ENCODE assay signal across 9 cellular contexts in the genomic region with DNA sequence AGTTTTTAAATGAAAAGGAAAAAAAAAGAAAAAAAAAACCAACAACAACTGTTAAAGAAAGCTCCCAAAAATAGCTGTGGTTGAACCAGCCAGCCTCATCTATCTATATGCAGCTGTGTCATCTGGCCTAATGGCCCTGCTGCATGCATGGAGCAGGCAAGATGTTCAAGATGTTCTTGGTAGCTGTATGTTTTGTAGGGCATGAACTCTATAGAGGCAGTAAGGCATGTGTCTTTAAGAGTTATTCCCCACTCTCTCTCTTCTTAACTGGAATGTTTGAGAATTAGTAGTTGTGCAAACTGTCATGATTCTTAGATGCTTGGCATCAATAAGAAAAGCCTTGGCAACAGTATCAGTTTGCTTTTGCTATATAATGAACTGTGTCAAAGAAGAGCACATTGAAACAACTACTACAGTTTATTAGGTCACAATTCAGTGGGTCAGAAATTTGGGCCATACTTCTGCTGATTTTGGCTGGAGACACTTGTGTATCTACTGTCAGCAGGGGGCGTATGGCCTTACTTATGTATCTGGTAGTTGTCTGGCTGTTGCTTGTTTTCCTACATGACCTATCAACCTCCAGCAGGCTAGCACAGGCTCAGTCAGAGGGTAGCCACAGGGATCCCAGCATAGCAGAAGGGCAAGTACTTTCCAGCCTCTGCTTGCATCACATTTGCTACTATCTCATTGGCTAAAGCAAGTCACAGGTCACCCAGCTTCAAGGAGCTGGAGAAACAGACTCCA. TPM values are rescaled to one million over a fixed set of nuclear protein-coding genes. Genes with fewer than 3 reads are reported as not detected.
DNase-seq lines count a peak whose midpoint lies in the region; ATAC-seq, FAIRE-seq and TF ChIP-seq lines count a peak whose summit lies in the region.
"Had no signal": no experiment of that assay in that cellular context is flagged by ENCODE, and none has a peak within 500 bp of the region (broad histone marks: within the 10 kb centered on the region; RNA-seq: fewer than 3 reads in every experiment).

No MANE protein-coding gene starts in this region.

- POLR2A ChIA-PET in HepG2 (lab: Yijun Ruan, JAX), result no interaction called here

- H3K27ac Mint-ChIP-seq in activated naive CD8-positive, alpha-beta T cell treated with anti-CD3 and anti-CD28 coated beads, Interleukin-2, amount 50 U/mL, for 24 hours, result no peak overlapping the region
- H3K27ac Mint-ChIP-seq in mesothelial cell of epicardium, result no peak overlapping the region

- TF ChIP-seq CTCF in GM10266 (IDR thresholded peaks at IDR 0.05; ENCODE audit: control insufficient read depth, insufficient read depth, low read depth, missing control alignments) (peak; percentile 12), HepG2 (CRISPR knock-in tag; IDR thresholded peaks at IDR 0.05) (peak; percentile 62), mesothelial cell of epicardium (IDR thresholded peaks at IDR 0.05; ENCODE audit: unreplicated experiment) (no peak)

- H2AFZ ChIP-seq in HepG2 (ENCODE audit: low read length), result no peak overlapping the region

- no peaks in the 10 kb centered on the region for H3K36me3 ChIP-seq in HepG2 (replicated peaks in 1 of 2; ENCODE audit: control insufficient read depth in 1 of 2, insufficient read depth in 2 of 2, low read length in 2 of 2)

- H3K79me2 ChIP-seq in HepG2 (ENCODE audit: insufficient read depth, low read length), result no peaks in the 10 kb centered on the region

- in situ Hi-C loops in SK-MEL-5 (cut with HindIII; ENCODE audit: low pct_unique_long_range_greater_than_20kb, low sequenced_read_pairs), result no loop called here
- in situ Hi-C loops in HepG2 (cut with HindIII; ENCODE audit: extremely low pct_ligation_motif_present, low pct_unique_long_range_greater_than_20kb), result no loop called here

- H3K4me3 ChIP-seq in HepG2 (replicated peaks in 1 of 3; ENCODE audit: insufficient read depth in 1 of 3, low read depth in 2 of 3, low read length in 3 of 3), result no peak overlapping the region

- H3K4me1 ChIP-seq in HepG2 (ENCODE audit: insufficient read depth, low read length), result no peaks in the 10 kb centered on the region

- no TSS peak for BruUV-seq in HepG2 (replicated peaks; lab: Mats Ljungman, UMichigan)

- H3K36me3 Mint-ChIP-seq in activated naive CD8-positive, alpha-beta T cell treated with anti-CD3 and anti-CD28 coated beads, Interleukin-2, amount 50 U/mL, for 24 hours (ENCODE audit: low read depth), result no peaks in the 10 kb centered on the region
- H3K36me3 Mint-ChIP-seq in mesothelial cell of epicardium, result peaks cover 34% of the 10 kb centered on the region

- H3K27ac ChIP-seq in HepG2 (ENCODE audit: extremely low read length, insufficient read depth, low read length), result no peak overlapping the region

- ATAC-seq in HG02973 (IDR thresholded peaks at IDR 0.05; ENCODE audit: unreplicated experiment) (peak; percentile 57), HepG2 (peak; percentile 91), GM21786 (IDR thresholded peaks at IDR 0.05; ENCODE audit: unreplicated experiment) (no peak), GM21737 (IDR thresholded peaks at IDR 0.05; ENCODE audit: unreplicated experiment) (no peak)
- ATAC-seq in activated naive CD8-positive, alpha-beta T cell treated with anti-CD3 and anti-CD28 coated beads, Interleukin-2, amount 50 U/mL, for 24 hours, result no peak

- no peak overlapping the region for H3K4me2 ChIP-seq in HepG2 (ENCODE audit: low read depth, low read length)

- TF ChIP-seq POLR2A in HepG2 (IDR thresholded peaks at IDR 0.05; ENCODE audit: insufficient read depth in 1 of 2, low read depth in 2 of 2, low read length in 2 of 2), result no peak

- H3K9me3 Mint-ChIP-seq in activated naive CD8-positive, alpha-beta T cell treated with anti-CD3 and anti-CD28 coated beads, Interleukin-2, amount 50 U/mL, for 24 hours, result no peaks in the 10 kb centered on the region
- H3K9me3 Mint-ChIP-seq in mesothelial cell of epicardium, result peaks cover 11% of the 10 kb centered on the region

- FAIRE-seq in HepG2 (lab: Jason Lieb, UNC), result peak; percentile 74

- H3K9ac ChIP-seq in HepG2 (ENCODE audit: insufficient read depth, low read depth, low read length), result no peak overlapping the region

- TF ChIP-seq EP300 in HepG2 (IDR thresholded peaks at IDR 0.05; ENCODE audit: low read depth in 2 of 2, low read length in 2 of 2), result no peak
- no peak for TF ChIP-seq EP300 in HepG2 (CRISPR knock-in tag; IDR thresholded peaks at IDR 0.05; ENCODE audit: borderline replicate concordance)

- H3K27me3 Mint-ChIP-seq in activated naive CD8-positive, alpha-beta T cell treated with anti-CD3 and anti-CD28 coated beads, Interleukin-2, amount 50 U/mL, for 24 hours, result no peaks in the 10 kb centered on the region
- no peaks in the 10 kb centered on the region for H3K27me3 Mint-ChIP-seq in mesothelial cell of epicardium (ENCODE audit: low read depth)

- no peaks in the 10 kb centered on the region for H3K9me3 ChIP-seq in HepG2 (ENCODE audit: low read length)

- intact Hi-C loops in HepG2 (cut with micrococcal nuclease; ENCODE audit: unreplicated experiment), result loop anchor here (1.0 kb wide), 1 partner anchor 152 kb away; no protein-coding TSS in a partner anchor

- CTCF ChIA-PET in HepG2 (lab: Yijun Ruan, JAX; ENCODE audit: low intra/inter-chr PET ratio, low total read pairs), result interaction anchor here (0.8 to 1.7 kb wide), 2 partner anchors 50 to 152 kb away, joined by 4 to 9 read pairs; no protein-coding TSS in a partner anchor

- no peak for TF ChIP-seq RAD21 in HepG2 (CRISPR knock-in tag; IDR thresholded peaks at IDR 0.05)

- no peak overlapping the region for H3K4me3 Mint-ChIP-seq in activated naive CD8-positive, alpha-beta T cell treated with anti-CD3 and anti-CD28 coated beads, Interleukin-2, amount 50 U/mL, for 24 hours
- H3K4me3 Mint-ChIP-seq in mesothelial cell of epicardium, result no peak overlapping the region

- no peak for DNase-seq in GM10266 (ENCODE audit: extremely low spot score)
- peak; percentile 66 for DNase-seq in SK-MEL-5 (ENCODE audit: low read depth, low spot score)
- peak; percentile 59 for DNase-seq in HepG2 (ENCODE audit: low spot score)
- DNase-seq in activated naive CD8-positive, alpha-beta T cell treated with anti-CD3 and anti-CD28 coated beads, Interleukin-2, amount 50 U/mL, for 24 hours, result no peak
- DNase-seq in mesothelial cell of epicardium (ENCODE audit: low spot score in 2 of 2, unreplicated experiment in 2 of 2), result no peak

- WGBS in HepG2 (ENCODE audit: low lambda C conversion rate), result 0% methylated on average over 1 of the region's 1 CpG

- no peaks in the 10 kb centered on the region for H4K20me1 ChIP-seq in HepG2 (ENCODE audit: insufficient read depth, low read length)

- peaks cover 0 to 4% of the 10 kb centered on the region in 2 experiments; a peak in 1 of 5 replicates for H3K27me3 ChIP-seq in HepG2 (ENCODE audit: control insufficient read depth in 1 of 2, insufficient read depth in 2 of 2, low read length in 2 of 2)

- H3K4me1 Mint-ChIP-seq in activated naive CD8-positive, alpha-beta T cell treated with anti-CD3 and anti-CD28 coated beads, Interleukin-2, amount 50 U/mL, for 24 hours, result no peaks in the 10 kb centered on the region
- peaks cover 7% of the 10 kb centered on the region for H3K4me1 Mint-ChIP-seq in mesothelial cell of epicardium

TF ChIP-seq in HepG2, 621 proteins besides CTCF, POLR2A, EP300 and RAD21:
- TF ChIP-seq SMC3 (IDR thresholded peaks at IDR 0.05; ENCODE audit: low read length) (peak; percentile 45; the same call in 1 of the 2 replicates), ZSCAN5A (CRISPR knock-in tag; IDR thresholded peaks at IDR 0.05; ENCODE audit: borderline replicate concordance) (no peak), STAG1 (CRISPR knock-in tag; IDR thresholded peaks at IDR 0.05) (peak; percentile 50), ZSCAN22 (CRISPR knock-in tag; IDR thresholded peaks at IDR 0.05) (0 out of 2 replicates have a peak, but pooled peaks have one; percentile 30)

RNA-seq across cellular contexts. Expression of gene LAMP5, which starts 56.1 kb away (rescaled TPM):
- total RNA-seq in SK-MEL-5 (2014; rRNA removed; shearing (Covaris generic)), result not detected in 2 replicates
- polyA plus RNA-seq in SK-MEL-5 (2015; cell fraction: cytosol; rRNA removed), result not detected in 2 replicates
- polyA plus RNA-seq in SK-MEL-5 (2015; cell fraction: nucleus; rRNA removed), result not detected in 2 replicates
- total RNA-seq in HepG2 (2016; rRNA removed; fragmentation: Illumina TruSeq; extraction: Trizol) (not detected in 2 replicates), mesothelial cell of epicardium (0.38 to 0.77 TPM (median 0.40 TPM) in 3 replicates)
- total RNA-seq in HepG2 (2016; cell fraction: cytosol; rRNA removed; fragmentation: Illumina TruSeq; extraction: Trizol; ENCODE audit: low read depth), result not detected in 2 replicates
- not detected in 2 replicates for total RNA-seq in HepG2 (2016; cell fraction: insoluble cytoplasmic fraction; rRNA removed; fragmentation: Illumina TruSeq; extraction: Trizol)
- not detected in 2 replicates for total RNA-seq in HepG2 (2016; cell fraction: membrane; rRNA removed; fragmentation: Illumina TruSeq; extraction: Trizol)
- total RNA-seq in HepG2 (2016; cell fraction: nucleus; rRNA removed; fragmentation: Illumina TruSeq; extraction: Trizol), result not detected in 2 replicates
- polyA plus RNA-seq in HepG2 (2011; rRNA removed), result not detected in 2 replicates
- polyA plus RNA-seq in HepG2 (2011; cell fraction: cytosol; rRNA removed), result not detected in 2 replicates
- polyA plus RNA-seq in HepG2 (2011; cell fraction: nucleus; rRNA removed), result not detected in 2 replicates
- not detected in 2 replicates for polyA plus RNA-seq in HepG2 (2012)
- polyA plus RNA-seq in HepG2 (2016; cell fraction: cytosol; fragmentation: Illumina TruSeq; extraction: Trizol; ENCODE audit: low read depth), result not detected in 2 replicates
- not detected in 2 replicates for polyA plus RNA-seq in HepG2 (2016; cell fraction: insoluble cytoplasmic fraction; fragmentation: Illumina TruSeq; extraction: Trizol; ENCODE audit: low read depth)
- polyA plus RNA-seq in HepG2 (2016; cell fraction: membrane; fragmentation: Illumina TruSeq; extraction: Trizol; ENCODE audit: low read depth), result not detected in 2 replicates
- polyA plus RNA-seq in HepG2 (2016; cell fraction: nucleus; fragmentation: Illumina TruSeq; extraction: Trizol; ENCODE audit: insufficient read depth, low read depth), result not detected in 2 replicates
- polyA minus RNA-seq in HepG2 (2011; rRNA and poly(A)+ RNA removed; ENCODE audit: low replicate concordance), result not detected in 2 replicates
- polyA minus RNA-seq in HepG2 (2011; cell fraction: cytosol; rRNA and poly(A)+ RNA removed), result not detected in 2 replicates
- polyA minus RNA-seq in HepG2 (2011; cell fraction: nucleus; rRNA and poly(A)+ RNA removed), result not detected in 2 replicates
- total RNA-seq: glomerular endothelial cell had no signal

Comparison
In these comparisons a context has a peak if more than half of its experiments do, and no peak if none do; other contexts are left out.
1. DNase-seq: peak in SK-MEL-5 (single experiment) and HepG2 (single experiment); none in GM10266 (single experiment), activated naive CD8-positive, alpha-beta T cell treated with anti-CD3 and anti-CD28 coated beads, Interleukin-2, amount 50 U/mL, for 24 hours (single experiment) and mesothelial cell of epicardium (0 of 2).
2. ATAC-seq: peak in HG02973 (single experiment) and HepG2 (single experiment); none in GM21786 (single experiment), GM21737 (single experiment) and activated naive CD8-positive, alpha-beta T cell treated with anti-CD3 and anti-CD28 coated beads, Interleukin-2, amount 50 U/mL, for 24 hours (single experiment).